9 cellular contexts compared by ENCODE assay signal in genomic region chr11:128412847-128413791, GRCh38.
DNase-seq lines count a peak whose midpoint lies in the region; ATAC-seq, FAIRE-seq and TF ChIP-seq lines count a peak whose summit lies in the region.
"Had no signal": no experiment of that assay in that cellular context is flagged by ENCODE, and none has a peak within 500 bp of the region (broad histone marks: within the 10 kb centered on the region; RNA-seq: fewer than 3 reads in every experiment).

No MANE protein-coding gene starts in this region.

- H3K27me3 ChIP-seq in naive thymus-derived CD4-positive, alpha-beta T cell (ENCODE audit: control insufficient read depth in 2 of 2, insufficient read depth in 2 of 2, low read length in 2 of 2) = no peaks in the 10 kb centered on the region
- no peaks in the 10 kb centered on the region for H3K27me3 ChIP-seq in Peyer's patch

- no peaks in the 10 kb centered on the region for H3K9me3 ChIP-seq in naive thymus-derived CD4-positive, alpha-beta T cell (ENCODE audit: control insufficient read depth in 2 of 3, low read length in 3 of 3)
- no peaks in the 10 kb centered on the region for H3K9me3 ChIP-seq in Peyer's patch

- no peak for FAIRE-seq in urothelium cell line (lab: Jason Lieb, UNC)
- FAIRE-seq: endothelial cell of umbilical vein had no signal

- ATAC-seq in GM18873 (IDR thresholded peaks at IDR 0.05; ENCODE audit: low FRiP score, unreplicated experiment) (peak; percentile 84), GM21619 (IDR thresholded peaks at IDR 0.05; ENCODE audit: unreplicated experiment) (peak; percentile 88), HG03442 (IDR thresholded peaks at IDR 0.05; ENCODE audit: unreplicated experiment) (peak; percentile 66)
- ATAC-seq in naive thymus-derived CD4-positive, alpha-beta T cell = no peak
- ATAC-seq: HCT116 had no signal

- TF ChIP-seq CTCF in Peyer's patch (IDR thresholded peaks at IDR 0.05) = no peak

- intact Hi-C loops in naive thymus-derived CD4-positive, alpha-beta T cell (cut with micrococcal nuclease) = loop anchor here (1.0 to 5.0 kb wide), 3 partner anchors 9 to 41 kb away; no protein-coding TSS in a partner anchor

- peaks cover 0 to 8% (median 0%) of the 10 kb centered on the region in 5 donors for H3K36me3 Mint-ChIP-seq in naive thymus-derived CD4-positive, alpha-beta T cell

- H3K27me3 Mint-ChIP-seq in naive thymus-derived CD4-positive, alpha-beta T cell = no peaks in the 10 kb centered on the region

- POLR2A ChIA-PET in naive thymus-derived CD4-positive, alpha-beta T cell (lab: Charles Lee) = interaction anchor here (0.6 to 2.8 kb wide), 9 partner anchors 10 to 398 kb away, joined by 3 to 20 read pairs (median 4); no protein-coding TSS in a partner anchor

- H3K36me3 ChIP-seq in naive thymus-derived CD4-positive, alpha-beta T cell (ENCODE audit: control insufficient read depth in 2 of 3, insufficient read depth in 3 of 3, low read length in 3 of 3) = no peaks in the 10 kb centered on the region
- H3K36me3 ChIP-seq in Peyer's patch = no peaks in the 10 kb centered on the region

- H3K4me1 Mint-ChIP-seq in naive thymus-derived CD4-positive, alpha-beta T cell = peaks cover 23 to 85% (median 77%) of the 10 kb centered on the region in 7 donors

- CTCF ChIA-PET in naive thymus-derived CD4-positive, alpha-beta T cell (lab: Charles Lee) = no interaction called here

- H3K4me3 Mint-ChIP-seq in naive thymus-derived CD4-positive, alpha-beta T cell = peak overlapping the region in 6 of 10 donors; percentile 12 to 69 (median 58)

- peaks cover 0 to 37% of the 10 kb centered on the region in 2 donors for H3K4me1 ChIP-seq in naive thymus-derived CD4-positive, alpha-beta T cell (ENCODE audit: control insufficient read depth in 2 of 2, insufficient read depth in 2 of 2, low read length in 2 of 2)
- peaks cover 0 to 4% (median 0%) of the 10 kb centered on the region in 4 donors for H3K4me1 ChIP-seq in Peyer's patch

- H3K9me3 Mint-ChIP-seq in naive thymus-derived CD4-positive, alpha-beta T cell = peaks cover 0 to 2% (median 0%) of the 10 kb centered on the region in 11 donors

- DNase-seq in naive thymus-derived CD4-positive, alpha-beta T cell = no peak
- DNase-seq in Peyer's patch (no peak), DMS 273 (lab: John Stamatoyannopoulos, UW; ENCODE audit: unreplicated experiment) (no peak), urothelium cell line (ENCODE audit: low spot score) (no peak)

- no peak overlapping the region for H3K4me3 ChIP-seq in naive thymus-derived CD4-positive, alpha-beta T cell (ENCODE audit: low read length)
- no peak overlapping the region for H3K4me3 ChIP-seq in Peyer's patch

- H3K27ac Mint-ChIP-seq in naive thymus-derived CD4-positive, alpha-beta T cell = peak overlapping the region; percentile 30 to 95 (median 82)

- TF ChIP-seq POLR2A in Peyer's patch (IDR thresholded peaks at IDR 0.05) = no peak

- H3K27ac ChIP-seq in naive thymus-derived CD4-positive, alpha-beta T cell (ENCODE audit: low read depth, low read length) = no peak overlapping the region
- no peak overlapping the region for H3K27ac ChIP-seq in Peyer's patch
